In the genomic region with DNA sequence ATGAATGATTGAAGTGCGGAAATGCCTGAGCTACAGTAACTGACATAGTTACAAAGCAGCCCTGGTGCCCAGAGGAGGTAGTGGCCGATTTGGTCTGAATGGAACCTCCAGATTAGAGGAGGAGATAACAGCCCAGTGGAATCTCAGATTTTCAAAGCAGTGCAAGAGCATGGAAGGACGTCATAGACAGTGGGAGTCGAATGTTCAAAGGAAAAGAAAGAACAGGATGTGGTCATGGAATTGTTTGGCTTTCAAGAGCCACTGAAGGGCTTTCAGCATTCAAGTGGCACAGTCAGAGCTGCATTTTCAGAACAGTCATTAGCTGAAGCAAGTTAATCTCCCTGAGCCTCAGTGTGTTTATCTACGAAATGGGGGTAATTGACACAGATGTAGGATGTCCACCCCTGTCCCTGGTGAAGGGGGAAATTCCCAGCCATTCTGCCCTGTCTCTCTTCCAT, we compare ENCODE assay signal across 1 cellular context.
TF ChIP-seq lines count a peak whose summit lies in the region.

No MANE protein-coding gene starts in this region.

TF ChIP-seq in GM23338, 12 proteins besides CTCF, POLR2A, EP300 and RAD21 (continued from another document):
- TF ChIP-seq, protein P1, sequence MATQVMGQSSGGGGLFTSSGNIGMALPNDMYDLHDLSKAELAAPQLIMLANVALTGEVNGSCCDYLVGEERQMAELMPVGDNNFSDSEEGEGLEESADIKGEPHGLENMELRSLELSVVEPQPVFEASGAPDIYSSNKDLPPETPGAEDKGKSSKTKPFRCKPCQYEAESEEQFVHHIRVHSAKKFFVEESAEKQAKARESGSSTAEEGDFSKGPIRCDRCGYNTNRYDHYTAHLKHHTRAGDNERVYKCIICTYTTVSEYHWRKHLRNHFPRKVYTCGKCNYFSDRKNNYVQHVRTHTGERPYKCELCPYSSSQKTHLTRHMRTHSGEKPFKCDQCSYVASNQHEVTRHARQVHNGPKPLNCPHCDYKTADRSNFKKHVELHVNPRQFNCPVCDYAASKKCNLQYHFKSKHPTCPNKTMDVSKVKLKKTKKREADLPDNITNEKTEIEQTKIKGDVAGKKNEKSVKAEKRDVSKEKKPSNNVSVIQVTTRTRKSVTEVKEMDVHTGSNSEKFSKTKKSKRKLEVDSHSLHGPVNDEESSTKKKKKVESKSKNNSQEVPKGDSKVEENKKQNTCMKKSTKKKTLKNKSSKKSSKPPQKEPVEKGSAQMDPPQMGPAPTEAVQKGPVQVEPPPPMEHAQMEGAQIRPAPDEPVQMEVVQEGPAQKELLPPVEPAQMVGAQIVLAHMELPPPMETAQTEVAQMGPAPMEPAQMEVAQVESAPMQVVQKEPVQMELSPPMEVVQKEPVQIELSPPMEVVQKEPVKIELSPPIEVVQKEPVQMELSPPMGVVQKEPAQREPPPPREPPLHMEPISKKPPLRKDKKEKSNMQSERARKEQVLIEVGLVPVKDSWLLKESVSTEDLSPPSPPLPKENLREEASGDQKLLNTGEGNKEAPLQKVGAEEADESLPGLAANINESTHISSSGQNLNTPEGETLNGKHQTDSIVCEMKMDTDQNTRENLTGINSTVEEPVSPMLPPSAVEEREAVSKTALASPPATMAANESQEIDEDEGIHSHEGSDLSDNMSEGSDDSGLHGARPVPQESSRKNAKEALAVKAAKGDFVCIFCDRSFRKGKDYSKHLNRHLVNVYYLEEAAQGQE (IDR thresholded peaks at IDR 0.05; ENCODE audit: unreplicated experiment) = no peak
- no peak for TF ChIP-seq STAT1 (IDR thresholded peaks at IDR 0.05; ENCODE audit: unreplicated experiment)
- TF ChIP-seq POLR2AphosphoS5 (IDR thresholded peaks at IDR 0.05; ENCODE audit: low read depth) = no peak
- TF ChIP-seq, protein P2, sequence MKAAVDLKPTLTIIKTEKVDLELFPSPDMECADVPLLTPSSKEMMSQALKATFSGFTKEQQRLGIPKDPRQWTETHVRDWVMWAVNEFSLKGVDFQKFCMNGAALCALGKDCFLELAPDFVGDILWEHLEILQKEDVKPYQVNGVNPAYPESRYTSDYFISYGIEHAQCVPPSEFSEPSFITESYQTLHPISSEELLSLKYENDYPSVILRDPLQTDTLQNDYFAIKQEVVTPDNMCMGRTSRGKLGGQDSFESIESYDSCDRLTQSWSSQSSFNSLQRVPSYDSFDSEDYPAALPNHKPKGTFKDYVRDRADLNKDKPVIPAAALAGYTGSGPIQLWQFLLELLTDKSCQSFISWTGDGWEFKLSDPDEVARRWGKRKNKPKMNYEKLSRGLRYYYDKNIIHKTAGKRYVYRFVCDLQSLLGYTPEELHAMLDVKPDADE (IDR thresholded peaks at IDR 0.05) = no peak
